Comparison of ENCODE assay signal across 1 cellular context in the genomic region with DNA sequence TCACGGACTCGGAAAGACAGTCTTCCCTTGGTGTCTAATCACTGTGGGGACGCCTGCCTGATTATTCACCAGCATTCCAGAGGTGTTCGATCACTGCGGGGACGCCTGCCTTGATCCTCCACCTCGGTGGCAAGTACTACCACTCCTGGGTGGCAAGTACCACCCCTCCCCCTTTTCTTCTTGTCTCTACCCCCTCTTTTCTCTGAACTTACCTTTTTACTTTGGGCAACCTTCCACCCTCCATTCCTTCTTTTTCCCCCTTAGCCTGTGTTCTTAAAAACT.
TF ChIP-seq lines count a peak whose summit lies in the region.

No MANE protein-coding gene starts in this region.

TF ChIP-seq in K562, 482 proteins besides CTCF, POLR2A, EP300 and RAD21:
- TF ChIP-seq, protein P1, sequence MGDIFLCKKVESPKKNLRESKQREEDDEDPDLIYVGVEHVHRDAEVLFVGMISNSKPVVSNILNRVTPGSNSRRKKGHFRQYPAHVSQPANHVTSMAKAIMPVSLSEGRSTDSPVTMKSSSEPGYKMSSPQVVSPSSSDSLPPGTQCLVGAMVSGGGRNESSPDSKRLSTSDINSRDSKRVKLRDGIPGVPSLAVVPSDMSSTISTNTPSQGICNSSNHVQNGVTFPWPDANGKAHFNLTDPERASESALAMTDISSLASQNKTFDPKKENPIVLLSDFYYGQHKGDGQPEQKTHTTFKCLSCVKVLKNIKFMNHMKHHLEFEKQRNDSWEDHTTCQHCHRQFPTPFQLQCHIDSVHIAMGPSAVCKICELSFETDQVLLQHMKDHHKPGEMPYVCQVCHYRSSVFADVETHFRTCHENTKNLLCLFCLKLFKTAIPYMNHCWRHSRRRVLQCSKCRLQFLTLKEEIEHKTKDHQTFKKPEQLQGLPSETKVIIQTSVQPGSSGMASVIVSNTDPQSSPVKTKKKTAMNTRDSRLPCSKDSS (IDR thresholded peaks at IDR 0.05; ENCODE audit: low read depth, partially characterized antibody) = no peak
- TF ChIP-seq, protein P2, sequence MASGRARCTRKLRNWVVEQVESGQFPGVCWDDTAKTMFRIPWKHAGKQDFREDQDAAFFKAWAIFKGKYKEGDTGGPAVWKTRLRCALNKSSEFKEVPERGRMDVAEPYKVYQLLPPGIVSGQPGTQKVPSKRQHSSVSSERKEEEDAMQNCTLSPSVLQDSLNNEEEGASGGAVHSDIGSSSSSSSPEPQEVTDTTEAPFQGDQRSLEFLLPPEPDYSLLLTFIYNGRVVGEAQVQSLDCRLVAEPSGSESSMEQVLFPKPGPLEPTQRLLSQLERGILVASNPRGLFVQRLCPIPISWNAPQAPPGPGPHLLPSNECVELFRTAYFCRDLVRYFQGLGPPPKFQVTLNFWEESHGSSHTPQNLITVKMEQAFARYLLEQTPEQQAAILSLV (tag; IDR thresholded peaks at IDR 0.05) = no peak
- TF ChIP-seq MAFG (tag; conservative IDR thresholded peaks at IDR 0.05) (no peak), STAT5A (IDR thresholded peaks at IDR 0.05; ENCODE audit: borderline replicate concordance, low read length) (no peak), ARID2 (IDR thresholded peaks at IDR 0.05) (no peak), SRF (CRISPR knock-in tag; IDR thresholded peaks at IDR 0.05) (no peak), ZFPM2 (CRISPR knock-in tag; IDR thresholded peaks at IDR 0.05) (no peak), ZNF282 (CRISPR knock-in tag; IDR thresholded peaks at IDR 0.05) (no peak)
